In the genomic region with DNA sequence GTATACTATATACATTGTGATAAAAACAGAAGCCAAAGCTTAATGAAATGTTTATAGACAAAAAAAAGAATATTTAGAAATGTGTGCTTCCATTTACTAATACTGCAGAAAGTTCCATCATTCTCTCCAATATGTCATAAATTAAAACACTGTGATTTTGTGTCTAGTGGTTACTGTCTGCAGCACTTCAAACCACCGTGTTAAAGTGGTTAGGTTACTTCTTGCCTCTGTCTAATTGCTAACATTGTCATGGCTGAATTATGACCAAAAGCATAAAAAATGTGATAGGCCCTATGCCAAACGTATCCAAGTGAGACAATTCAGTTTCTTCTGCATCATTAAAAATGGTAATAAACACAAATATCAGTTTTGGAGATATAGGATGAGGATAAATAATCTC, we compare ENCODE assay signal across 27 cellular contexts. TPM values are rescaled to one million over a fixed set of nuclear protein-coding genes. Genes with fewer than 3 reads are reported as not detected.
DNase-seq lines count a peak whose midpoint lies in the region; ATAC-seq and TF ChIP-seq lines count a peak whose summit lies in the region.
"Had no signal": no experiment of that assay in that cellular context is flagged by ENCODE, and none has a peak within 500 bp of the region (broad histone marks: within the 10 kb centered on the region; RNA-seq: fewer than 3 reads in every experiment).

No MANE protein-coding gene starts in this region.

- TF ChIP-seq CTCF in natural killer cell (IDR thresholded peaks at IDR 0.05) = no peak

- ATAC-seq in natural killer cell = peak; percentile 49 to 80 (median 58)
- ATAC-seq in natural killer cell treated with Interleukin-12 subunit alpha and Interleukin-12 subunit beta and Interleukin-15 and Interleukin-18, amount 100 ng/mL, for 72 hours = no peak
- peak; percentile 52 for ATAC-seq in effector memory CD8-positive, alpha-beta T cell (replicated peaks)
- ATAC-seq: GM12878 had no signal

- peaks cover 40 to 45% of the 10 kb centered on the region in 2 donors for H3K4me1 Mint-ChIP-seq in natural killer cell
- H3K4me1 Mint-ChIP-seq in natural killer cell treated with Interleukin-12 subunit alpha and Interleukin-12 subunit beta and Interleukin-15 and Interleukin-18, amount 100 ng/mL, for 72 hours (ENCODE audit: low read depth in 2 of 2) = peaks cover 35 to 39% of the 10 kb centered on the region in 2 donors
- H3K4me1 Mint-ChIP-seq in effector memory CD8-positive, alpha-beta T cell (ENCODE audit: low read depth in 2 of 2) = peaks cover 17 to 34% of the 10 kb centered on the region in 2 donors
- H3K4me1 Mint-ChIP-seq: CD14-positive monocyte had no signal

- H3K36me3 ChIP-seq in SJCRH30 = no peaks in the 10 kb centered on the region
- H3K36me3 ChIP-seq: BE2C, BLaER1 had no signal

- H3K4me1 ChIP-seq in SJCRH30 = no peaks in the 10 kb centered on the region
- H3K4me1 ChIP-seq: BE2C, BLaER1 had no signal

- H3K36me3 Mint-ChIP-seq in natural killer cell = peaks cover 14% of the 10 kb centered on the region
- H3K36me3 Mint-ChIP-seq in natural killer cell treated with Interleukin-12 subunit alpha and Interleukin-12 subunit beta and Interleukin-15 and Interleukin-18, amount 100 ng/mL, for 72 hours = peaks cover 12% of the 10 kb centered on the region
- H3K36me3 Mint-ChIP-seq in effector memory CD8-positive, alpha-beta T cell (ENCODE audit: insufficient read depth) = no peaks in the 10 kb centered on the region
- H3K36me3 Mint-ChIP-seq: CD14-positive monocyte; CD4-positive, CD25-positive, alpha-beta regulatory T cell had no signal

- H3K9me3 ChIP-seq in SJCRH30 (replicated peaks) = no peaks in the 10 kb centered on the region
- H3K9me3 ChIP-seq: BE2C, BLaER1 had no signal

- DNase-seq in natural killer cell = no peak
- no peak for DNase-seq in natural killer cell treated with Interleukin-12 subunit alpha and Interleukin-12 subunit beta and Interleukin-15 and Interleukin-18, amount 100 ng/mL, for 72 hours (ENCODE audit: low spot score)
- DNase-seq in DMS79 treated with DMSO at 0.1 percent for 48 hours (lab: John Stamatoyannopoulos, UW) = peak; percentile 24
- DNase-seq in effector memory CD8-positive, alpha-beta T cell = no peak
- no peak for DNase-seq in NCI-H2171 treated with DMSO at 0.1 percent for 48 hours (lab: John Stamatoyannopoulos, UW)
- DNase-seq in SJCRH30 = no peak
- DNase-seq in NCI-H82 (lab: John Stamatoyannopoulos, UW) = no peak
- DNase-seq: 8988T; ACHN; BE2C; C1 segment of cervical spinal cord; CD4-positive, alpha-beta memory T cell; CD4-positive, CD25-positive, alpha-beta regulatory T cell; CD8-positive, alpha-beta memory T cell; COR-L47; DMS 273 treated with DMSO at 0.1 percent for 48 hours; DMS153; DMS53; DND-41; EL; GDM1 had no signal

- H3K27ac ChIP-seq in SJCRH30 = no peak overlapping the region
- H3K27ac ChIP-seq: BLaER1 had no signal

- peaks cover 2 to 9% of the 10 kb centered on the region in 2 donors for H3K9me3 Mint-ChIP-seq in natural killer cell
- H3K9me3 Mint-ChIP-seq in natural killer cell treated with Interleukin-12 subunit alpha and Interleukin-12 subunit beta and Interleukin-15 and Interleukin-18, amount 100 ng/mL, for 72 hours = peaks cover 8% of the 10 kb centered on the region
- peaks cover 3 to 12% of the 10 kb centered on the region in 2 donors for H3K9me3 Mint-ChIP-seq in effector memory CD8-positive, alpha-beta T cell

- no peak overlapping the region for H3K27ac Mint-ChIP-seq in natural killer cell
- no peak overlapping the region for H3K27ac Mint-ChIP-seq in natural killer cell treated with Interleukin-12 subunit alpha and Interleukin-12 subunit beta and Interleukin-15 and Interleukin-18, amount 100 ng/mL, for 72 hours
- H3K27ac Mint-ChIP-seq in effector memory CD8-positive, alpha-beta T cell = no peak overlapping the region
- H3K27ac Mint-ChIP-seq: CD14-positive monocyte; CD4-positive, alpha-beta memory T cell; CD4-positive, CD25-positive, alpha-beta regulatory T cell; CD8-positive, alpha-beta memory T cell had no signal

- peaks cover 39 to 81% of the 10 kb centered on the region in 2 donors for H3K27me3 Mint-ChIP-seq in natural killer cell (ENCODE audit: low read depth in 2 of 2)
- peaks cover 33% of the 10 kb centered on the region in 2 donors for H3K27me3 Mint-ChIP-seq in natural killer cell treated with Interleukin-12 subunit alpha and Interleukin-12 subunit beta and Interleukin-15 and Interleukin-18, amount 100 ng/mL, for 72 hours
- H3K27me3 Mint-ChIP-seq in effector memory CD8-positive, alpha-beta T cell = peaks cover 8 to 10% of the 10 kb centered on the region in 2 donors
- H3K27me3 Mint-ChIP-seq: CD4-positive, CD25-positive, alpha-beta regulatory T cell had no signal

- no peaks in the 10 kb centered on the region for H3K27me3 ChIP-seq in SJCRH30
- H3K27me3 ChIP-seq: BE2C, BLaER1 had no signal

- no peak overlapping the region for H3K4me3 Mint-ChIP-seq in natural killer cell
- no peak overlapping the region for H3K4me3 Mint-ChIP-seq in natural killer cell treated with Interleukin-12 subunit alpha and Interleukin-12 subunit beta and Interleukin-15 and Interleukin-18, amount 100 ng/mL, for 72 hours
- H3K4me3 Mint-ChIP-seq in effector memory CD8-positive, alpha-beta T cell = no peak overlapping the region
- H3K4me3 Mint-ChIP-seq: CD14-positive monocyte; CD4-positive, alpha-beta memory T cell; CD4-positive, CD25-positive, alpha-beta regulatory T cell; CD8-positive, alpha-beta memory T cell had no signal

- H3K4me3 ChIP-seq in SJCRH30 = no peak overlapping the region
- H3K4me3 ChIP-seq: BLaER1, GM12878 had no signal

- intact Hi-C loops in natural killer cell (cut with micrococcal nuclease) = no loop called here

RNA-seq across cellular contexts. Expression of a gene that starts 52.7 kb away (rescaled TPM):
- total RNA-seq in natural killer cell = not detected
- not detected for total RNA-seq in natural killer cell treated with Interleukin-12 subunit alpha and Interleukin-12 subunit beta and Interleukin-15 and Interleukin-18, amount 100 ng/mL, for 72 hours
- total RNA-seq in SJCRH30 (2014; rRNA removed; shearing (Covaris generic)) = not detected in 2 replicates
- total RNA-seq: A673; CD4-positive, alpha-beta memory T cell; CD4-positive, CD25-positive, alpha-beta regulatory T cell; CD8-positive, alpha-beta memory T cell; Daoy; G401; GM12878 had no signal

RNA-seq across cellular contexts. Expression of a gene that starts 56.3 kb away (rescaled TPM):
- not detected for total RNA-seq in natural killer cell
- not detected for total RNA-seq in natural killer cell treated with Interleukin-12 subunit alpha and Interleukin-12 subunit beta and Interleukin-15 and Interleukin-18, amount 100 ng/mL, for 72 hours
- total RNA-seq in SJCRH30 (2014; rRNA removed; shearing (Covaris generic)) = not detected in 2 replicates
- total RNA-seq: A673; CD4-positive, alpha-beta memory T cell; CD4-positive, CD25-positive, alpha-beta regulatory T cell; CD8-positive, alpha-beta memory T cell; Daoy; G401; GM12878 had no signal

Comparison
In these comparisons a context has a peak if more than half of its experiments do, and no peak if none do; other contexts are left out.
1. ATAC-seq: peak in natural killer cell (3 of 3) and effector memory CD8-positive, alpha-beta T cell (single experiment); none in natural killer cell treated with Interleukin-12 subunit alpha and Interleukin-12 subunit beta and Interleukin-15 and Interleukin-18, amount 100 ng/mL, for 72 hours (0 of 2).